10 cellular contexts compared by ENCODE assay signal in the genomic region with DNA sequence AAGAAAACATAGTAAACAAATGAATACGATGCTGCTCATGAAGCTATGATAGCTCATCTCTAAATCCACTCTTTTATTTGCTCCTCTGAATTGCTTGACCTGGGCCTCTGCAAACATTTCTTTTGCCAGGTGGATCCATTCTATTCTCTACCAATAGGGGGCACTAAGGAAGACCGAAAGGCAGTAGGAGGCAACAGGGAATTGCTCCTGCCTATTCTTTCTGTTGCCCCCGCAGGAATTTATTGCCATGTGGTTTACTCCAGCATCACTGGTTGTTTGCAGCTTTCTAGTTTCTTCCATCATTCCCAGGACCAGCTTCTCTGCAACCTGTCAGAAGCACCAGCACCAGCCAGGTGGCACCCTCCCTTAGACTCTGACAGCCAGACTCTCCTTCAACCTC. TPM values are rescaled to one million over a fixed set of nuclear protein-coding genes. Genes with fewer than 3 reads are reported as not detected.
DNase-seq lines count a peak whose midpoint lies in the region; ATAC-seq and TF ChIP-seq lines count a peak whose summit lies in the region.
"Had no signal": no experiment of that assay in that cellular context is flagged by ENCODE, and none has a peak within 500 bp of the region (broad histone marks: within the 10 kb centered on the region; RNA-seq: fewer than 3 reads in every experiment).

No MANE protein-coding gene starts in this region.

- no peak for TF ChIP-seq EP300 in Ishikawa (IDR thresholded peaks at IDR 0.05; ENCODE audit: borderline replicate concordance)

- no peak overlapping the region for H3K27ac ChIP-seq in mammary epithelial cell (ENCODE audit: insufficient read depth, low read depth, low read length)
- no peak overlapping the region for H3K27ac ChIP-seq in neural progenitor cell

- H3K9me3 ChIP-seq in mammary epithelial cell (replicated peaks; ENCODE audit: insufficient read depth, low read length), result no peaks in the 10 kb centered on the region
- no peaks in the 10 kb centered on the region for H3K9me3 ChIP-seq in neural progenitor cell (ENCODE audit: low read depth)

- BruUV-seq in mammary epithelial cell (replicated peaks; lab: Mats Ljungman, UMichigan), result no TSS peak

- H2AFZ ChIP-seq in mammary epithelial cell (ENCODE audit: low read depth, low read length), result no peak overlapping the region
- H2AFZ ChIP-seq in neural progenitor cell (replicated peaks), result no peak overlapping the region

- H3F3A ChIP-seq in neural progenitor cell (ENCODE audit: low read depth), result no peaks in the 10 kb centered on the region

- H3K4me3 ChIP-seq in mammary epithelial cell (replicated peaks in 1 of 3; ENCODE audit: insufficient read depth in 1 of 3, low read depth in 2 of 3, low read length in 3 of 3) (no peak overlapping the region), neural progenitor cell (no peak overlapping the region)

- no peaks in the 10 kb centered on the region for H3K27me3 Mint-ChIP-seq in neural progenitor cell (ENCODE audit: insufficient read depth, low read depth)

- intact Hi-C loops in mammary epithelial cell (cut with micrococcal nuclease), result no loop called here

- 50% methylated on average over 3 of the region's 3 CpGs for WGBS in mammary epithelial cell (ENCODE audit: low coverage, missing lambda C conversion rate)

- no peak overlapping the region for H3K9ac ChIP-seq in mammary epithelial cell (ENCODE audit: insufficient read depth, low read length)
- no peak overlapping the region for H3K9ac ChIP-seq in neural progenitor cell

- no peaks in the 10 kb centered on the region for H3K4me1 ChIP-seq in mammary epithelial cell (ENCODE audit: insufficient read depth, low read length)
- peaks cover 3% of the 10 kb centered on the region for H3K4me1 ChIP-seq in neural progenitor cell

- TF ChIP-seq CTCF in mammary epithelial cell (conservative IDR thresholded peaks at IDR 0.05 in 1 of 2, IDR thresholded peaks at IDR 0.05 in 1 of 2; ENCODE audit: extremely low read depth in 1 of 2, insufficient read depth in 1 of 2, low read depth in 1 of 2, low read length in 2 of 2) (peak; percentile 32 to 44), neural progenitor cell (IDR thresholded peaks at IDR 0.05) (peak; percentile 50)

- no peak overlapping the region for H3K4me3 Mint-ChIP-seq in neural progenitor cell
- H3K4me3 Mint-ChIP-seq: naive thymus-derived CD4-positive, alpha-beta T cell had no signal

- H3K79me2 ChIP-seq in mammary epithelial cell (ENCODE audit: insufficient read depth, low read length), result no peaks in the 10 kb centered on the region
- H3K79me2 ChIP-seq in neural progenitor cell (ENCODE audit: low read depth), result no peaks in the 10 kb centered on the region

- DNase-seq in ELF-1 (ENCODE audit: low read depth, low spot score) (peak; percentile 5), mammary epithelial cell (no peak), neural progenitor cell (ENCODE audit: low spot score) (no peak), 8988T (no peak), NOMO-1 treated with DMSO at 0.1 percent for 48 hours (lab: John Stamatoyannopoulos, UW; ENCODE audit: unreplicated experiment) (no peak)
- DNase-seq: activated T-cell treated with anti-CD3 and anti-CD28 coated beads, Interleukin-2, amount 50 U/mL, for 48 hours; naive thymus-derived CD4-positive, alpha-beta T cell; SHP77 had no signal

- no peaks in the 10 kb centered on the region for H3K36me3 Mint-ChIP-seq in neural progenitor cell
- H3K36me3 Mint-ChIP-seq: naive thymus-derived CD4-positive, alpha-beta T cell had no signal

- H3K36me3 ChIP-seq in mammary epithelial cell (ENCODE audit: insufficient read depth, low read length) (no peaks in the 10 kb centered on the region), neural progenitor cell (no peaks in the 10 kb centered on the region)

- CTCF ChIA-PET in mammary epithelial cell (lab: Charles Lee; ENCODE audit: low non-redundant PET), result no interaction called here

- no peaks in the 10 kb centered on the region for H3K4me1 Mint-ChIP-seq in neural progenitor cell

- in situ Hi-C loops in mammary epithelial cell (cut with MboI; ENCODE audit: low sequenced_read_pairs in 2 of 2), result loop anchor here in 1 of 2 donors (25.0 kb wide), 1 partner anchor 341 kb away; no protein-coding TSS in a partner anchor

- no peak overlapping the region for H3K4me2 ChIP-seq in mammary epithelial cell (ENCODE audit: insufficient read depth, low read depth, low read length)
- no peak overlapping the region for H3K4me2 ChIP-seq in neural progenitor cell

- 0 out of 2 replicates have a peak, but pooled peaks have one; percentile 5 for TF ChIP-seq RAD21 in Ishikawa (IDR thresholded peaks at IDR 0.05; ENCODE audit: low read depth)

- no peak overlapping the region for H3K27ac Mint-ChIP-seq in neural progenitor cell
- H3K27ac Mint-ChIP-seq: naive thymus-derived CD4-positive, alpha-beta T cell had no signal

- dilution Hi-C loops in mammary epithelial cell (cut with HindIII; ENCODE audit: low sequenced_read_pairs), result loop anchor here (5.0 kb wide), 1 partner anchor 91 kb away; no protein-coding TSS in a partner anchor

- H3K9me3 Mint-ChIP-seq in neural progenitor cell, result no peaks in the 10 kb centered on the region

- H3K27me3 ChIP-seq in mammary epithelial cell (ENCODE audit: insufficient read depth, low read length), result no peaks in the 10 kb centered on the region
- H3K27me3 ChIP-seq in neural progenitor cell, result no peaks in the 10 kb centered on the region

- H4K20me1 ChIP-seq in mammary epithelial cell (ENCODE audit: insufficient read depth, low read length) (no peaks in the 10 kb centered on the region), neural progenitor cell (ENCODE audit: low read depth) (no peaks in the 10 kb centered on the region)

- ATAC-seq in HG02763 (IDR thresholded peaks at IDR 0.05; ENCODE audit: unreplicated experiment), result no peak
- ATAC-seq: naive thymus-derived CD4-positive, alpha-beta T cell had no signal

TF ChIP-seq in Ishikawa, 13 proteins besides CTCF, POLR2A, EP300 and RAD21:
- TF ChIP-seq, protein P1, sequence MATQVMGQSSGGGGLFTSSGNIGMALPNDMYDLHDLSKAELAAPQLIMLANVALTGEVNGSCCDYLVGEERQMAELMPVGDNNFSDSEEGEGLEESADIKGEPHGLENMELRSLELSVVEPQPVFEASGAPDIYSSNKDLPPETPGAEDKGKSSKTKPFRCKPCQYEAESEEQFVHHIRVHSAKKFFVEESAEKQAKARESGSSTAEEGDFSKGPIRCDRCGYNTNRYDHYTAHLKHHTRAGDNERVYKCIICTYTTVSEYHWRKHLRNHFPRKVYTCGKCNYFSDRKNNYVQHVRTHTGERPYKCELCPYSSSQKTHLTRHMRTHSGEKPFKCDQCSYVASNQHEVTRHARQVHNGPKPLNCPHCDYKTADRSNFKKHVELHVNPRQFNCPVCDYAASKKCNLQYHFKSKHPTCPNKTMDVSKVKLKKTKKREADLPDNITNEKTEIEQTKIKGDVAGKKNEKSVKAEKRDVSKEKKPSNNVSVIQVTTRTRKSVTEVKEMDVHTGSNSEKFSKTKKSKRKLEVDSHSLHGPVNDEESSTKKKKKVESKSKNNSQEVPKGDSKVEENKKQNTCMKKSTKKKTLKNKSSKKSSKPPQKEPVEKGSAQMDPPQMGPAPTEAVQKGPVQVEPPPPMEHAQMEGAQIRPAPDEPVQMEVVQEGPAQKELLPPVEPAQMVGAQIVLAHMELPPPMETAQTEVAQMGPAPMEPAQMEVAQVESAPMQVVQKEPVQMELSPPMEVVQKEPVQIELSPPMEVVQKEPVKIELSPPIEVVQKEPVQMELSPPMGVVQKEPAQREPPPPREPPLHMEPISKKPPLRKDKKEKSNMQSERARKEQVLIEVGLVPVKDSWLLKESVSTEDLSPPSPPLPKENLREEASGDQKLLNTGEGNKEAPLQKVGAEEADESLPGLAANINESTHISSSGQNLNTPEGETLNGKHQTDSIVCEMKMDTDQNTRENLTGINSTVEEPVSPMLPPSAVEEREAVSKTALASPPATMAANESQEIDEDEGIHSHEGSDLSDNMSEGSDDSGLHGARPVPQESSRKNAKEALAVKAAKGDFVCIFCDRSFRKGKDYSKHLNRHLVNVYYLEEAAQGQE (IDR thresholded peaks at IDR 0.05; ENCODE audit: low read depth), result no peak
- no peak for TF ChIP-seq FOXM1 (IDR thresholded peaks at IDR 0.05; ENCODE audit: borderline replicate concordance, low read depth)
- no peak for TF ChIP-seq TCF12 (IDR thresholded peaks at IDR 0.05; ENCODE audit: low read depth)
- TF ChIP-seq, protein P2, sequence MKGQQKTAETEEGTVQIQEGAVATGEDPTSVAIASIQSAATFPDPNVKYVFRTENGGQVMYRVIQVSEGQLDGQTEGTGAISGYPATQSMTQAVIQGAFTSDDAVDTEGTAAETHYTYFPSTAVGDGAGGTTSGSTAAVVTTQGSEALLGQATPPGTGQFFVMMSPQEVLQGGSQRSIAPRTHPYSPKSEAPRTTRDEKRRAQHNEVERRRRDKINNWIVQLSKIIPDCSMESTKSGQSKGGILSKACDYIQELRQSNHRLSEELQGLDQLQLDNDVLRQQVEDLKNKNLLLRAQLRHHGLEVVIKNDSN (IDR thresholded peaks at IDR 0.05), result no peak
- no peak for TF ChIP-seq CREB1 (IDR thresholded peaks at IDR 0.05; ENCODE audit: low read depth)
- TF ChIP-seq YY1 (IDR thresholded peaks at IDR 0.05; ENCODE audit: low read depth), result no peak

RNA-seq across cellular contexts. Expression of a gene that starts 5.3 kb away (rescaled TPM):
- total RNA-seq in mammary epithelial cell (not detected), neural progenitor cell (ENCODE audit: low replicate concordance) (not detected in 2 replicates)
- polyA plus RNA-seq in mammary epithelial cell, result not detected
- polyA minus RNA-seq in mammary epithelial cell, result not detected

RNA-seq across cellular contexts. Expression of a gene that starts 36.6 kb away (rescaled TPM):
- total RNA-seq in mammary epithelial cell (100 to 1,000 TPM; 336 to 534 TPM), neural progenitor cell (ENCODE audit: low replicate concordance) (10.1 and 22.5 TPM in 2 replicates)
- 73.2 TPM for polyA plus RNA-seq in mammary epithelial cell
- 301 TPM for polyA minus RNA-seq in mammary epithelial cell

Comparison
In these comparisons a context has a peak if more than half of its experiments do, and no peak if none do; other contexts are left out.
1. RNA of a gene that starts 36.6 kb away (total RNA-seq): 336 to 534 TPM in mammary epithelial cell; 10.1 to 22.5 TPM in neural progenitor cell; every median in the first group is over 10 times any median in the second.